In the genomic region with DNA sequence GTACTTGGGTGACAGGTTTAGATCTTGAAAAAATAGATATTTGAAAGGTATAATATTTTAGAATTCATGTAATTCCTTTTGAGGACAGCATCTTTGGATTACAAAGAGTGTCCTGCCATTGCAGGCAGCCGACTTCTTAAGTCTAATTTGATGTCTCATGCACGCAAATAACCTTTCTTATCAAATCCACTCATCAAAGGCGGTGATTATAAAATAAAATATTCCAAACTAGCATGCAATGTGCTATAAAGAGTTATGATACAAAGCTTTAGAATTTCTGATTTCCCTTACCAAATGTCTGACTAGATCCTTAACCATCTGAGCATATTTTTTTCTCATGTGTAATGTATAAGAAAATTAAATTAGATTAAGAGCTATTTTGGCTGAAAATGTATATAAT, we compare ENCODE assay signal across 17 cellular contexts.
"Had no signal": no experiment of that assay in that cellular context is flagged by ENCODE, and none has a peak within 500 bp of the region (broad histone marks: within the 10 kb centered on the region; RNA-seq: fewer than 3 reads in every experiment).

No MANE protein-coding gene starts in this region.

- H3K4me3 ChIP-seq: colonic mucosa, esophagus squamous epithelium, spleen, suprapubic skin, thyroid gland had no signal

- DNase-seq: colonic mucosa; dermis blood vessel endothelial cell; esophagus squamous epithelium; foreskin melanocyte; head of caudate nucleus; hypothalamus; islet precursor cell; mammary epithelial cell; naive thymus-derived CD4-positive, alpha-beta T cell; nephron progenitor cell; spleen; stimulated activated CD4-positive, alpha-beta T cell treated with anti-CD3 and anti-CD28 coated beads, Interleukin-2, amount 100 ng/mL, for 48 hours; stimulated activated naive CD8-positive, alpha-beta T cell treated with anti-CD3 and anti-CD28 coated beads, Interleukin-15, Interleukin-2, amounts not matched to agents 100 U/mL and 50 U/mL, for 24 hours; thyroid gland had no signal

- H3K36me3 ChIP-seq: colonic mucosa, esophagus squamous epithelium, spleen, suprapubic skin, thyroid gland had no signal

- H3K4me1 ChIP-seq: colonic mucosa, esophagus squamous epithelium, spleen, suprapubic skin, thyroid gland had no signal

- H3K27me3 ChIP-seq: colonic mucosa, esophagus squamous epithelium, spleen, suprapubic skin, thyroid gland had no signal

- H3K9me3 ChIP-seq: colonic mucosa, suprapubic skin, thyroid gland had no signal

- H3K27ac ChIP-seq: colonic mucosa, esophagus squamous epithelium, spleen, suprapubic skin, thyroid gland had no signal

- ATAC-seq: left lobe of liver; naive thymus-derived CD4-positive, alpha-beta T cell; sciatic nerve; stimulated activated naive CD8-positive, alpha-beta T cell treated with anti-CD3 and anti-CD28 coated beads, Interleukin-15, Interleukin-2, amounts not matched to agents 100 U/mL and 50 U/mL, for 24 hours had no signal
